21 cellular contexts compared by ENCODE assay signal in the genomic region with DNA sequence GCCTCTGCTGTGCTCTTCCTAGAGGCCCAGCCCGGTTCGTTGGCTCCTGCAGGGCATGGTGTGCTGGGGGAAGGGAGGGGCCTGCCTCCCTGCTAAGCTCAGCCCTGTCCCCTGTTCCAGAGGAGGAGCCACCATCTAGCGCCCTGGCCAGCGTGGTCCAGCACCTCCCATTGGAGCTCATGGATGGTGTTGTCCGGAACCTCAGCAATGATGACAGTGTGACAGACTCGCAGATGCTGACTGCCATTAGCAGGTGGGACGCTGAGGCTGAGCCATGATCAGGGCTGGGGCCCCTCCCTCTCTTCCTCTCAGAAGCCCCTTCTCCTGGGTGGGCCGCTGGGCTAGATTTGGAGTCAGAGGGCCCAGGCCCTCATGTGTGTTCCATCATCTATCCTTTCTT. TPM values are rescaled to one million over a fixed set of nuclear protein-coding genes. Genes with fewer than 3 reads are reported as not detected.
A peak's percentile ranks its signal among the peaks of the same experiment; 100 is the strongest.
DNase-seq lines count a peak whose midpoint lies in the region; ATAC-seq, FAIRE-seq and TF ChIP-seq lines count a peak whose summit lies in the region.
"Had no signal": no experiment of that assay in that cellular context is flagged by ENCODE, and none has a peak within 500 bp of the region (broad histone marks: within the 10 kb centered on the region; RNA-seq: fewer than 3 reads in every experiment).

No MANE protein-coding gene starts in this region.

- FAIRE-seq in A549 (lab: Jason Lieb, UNC) = no peak
- FAIRE-seq: GM18507, H54 had no signal

- peaks cover 53% of the 10 kb centered on the region for H3K4me1 Mint-ChIP-seq in CD4-positive, alpha-beta T cell (ENCODE audit: low read depth)
- peaks cover 5% of the 10 kb centered on the region for H3K4me1 Mint-ChIP-seq in WTC11
- H3K4me1 Mint-ChIP-seq in stimulated activated memory B cell treated with anti-CD40 and anti-IgM and Interleukin-4, amounts not matched to agents 10 μg/mL and 1 μg/mL and 100 μg/mL, for 72 hours = peaks cover 5% of the 10 kb centered on the region

- no peak overlapping the region for H3K23ac ChIP-seq in trophoblast cell (ENCODE audit: low read length)

- H3K79me1 ChIP-seq in trophoblast cell (ENCODE audit: low read length) = no peaks in the 10 kb centered on the region

- H3K4me1 ChIP-seq in A549 = peaks cover 5% of the 10 kb centered on the region; the same call in 1 of the 3 replicates
- H3K4me1 ChIP-seq in trophoblast cell (ENCODE audit: control insufficient read depth in 1 of 2, insufficient read depth in 2 of 2, low read length in 2 of 2) = peaks cover 7 to 12% of the 10 kb centered on the region in 2 experiments
- H3K4me1 ChIP-seq: BE2C had no signal

- H3K9me3 ChIP-seq in A549 (no peaks in the 10 kb centered on the region), trophoblast cell (ENCODE audit: insufficient read depth, low read depth, low read length) (peaks cover 2% of the 10 kb centered on the region)
- H3K9me3 ChIP-seq in CD4-positive, alpha-beta T cell (ENCODE audit: control insufficient read depth, low read length) = no peaks in the 10 kb centered on the region
- H3K9me3 ChIP-seq: BE2C had no signal

- H3K79me2 ChIP-seq in trophoblast cell (ENCODE audit: control insufficient read depth, insufficient read depth, low read length, poor library complexity) = no peaks in the 10 kb centered on the region

- H3K27ac ChIP-seq in A549 (no peak overlapping the region), trophoblast cell (ENCODE audit: low read depth, low read length) (no peak overlapping the region)
- no peak overlapping the region for H3K27ac ChIP-seq in CD4-positive, alpha-beta T cell (ENCODE audit: low read depth, low read length)
- H3K27ac ChIP-seq: PC-9 had no signal

- H2AK5ac ChIP-seq in trophoblast cell (ENCODE audit: low read length) = no peak overlapping the region

- H4K91ac ChIP-seq in trophoblast cell (ENCODE audit: low read depth, low read length) = no peak overlapping the region

- H3K27me3 ChIP-seq in CD4-positive, alpha-beta T cell (ENCODE audit: control insufficient read depth, insufficient read depth, low read length) = no peaks in the 10 kb centered on the region
- no peaks in the 10 kb centered on the region for H3K27me3 ChIP-seq in trophoblast cell (ENCODE audit: insufficient read depth, low read length)
- H3K27me3 ChIP-seq: BE2C had no signal

- H3K4me3 Mint-ChIP-seq in CD4-positive, alpha-beta T cell = no peak overlapping the region
- no peak overlapping the region for H3K4me3 Mint-ChIP-seq in WTC11
- no peak overlapping the region for H3K4me3 Mint-ChIP-seq in stimulated activated memory B cell treated with anti-CD40 and anti-IgM and Interleukin-4, amounts not matched to agents 10 μg/mL and 1 μg/mL and 100 μg/mL, for 72 hours

- no peak for TF ChIP-seq EP300 in A549 (IDR thresholded peaks at IDR 0.05)

- H4K8ac ChIP-seq in trophoblast cell (ENCODE audit: low read depth, low read length) = no peak overlapping the region

- H3K36me3 Mint-ChIP-seq in CD4-positive, alpha-beta T cell (ENCODE audit: low read depth) = peaks cover 34% of the 10 kb centered on the region
- H3K36me3 Mint-ChIP-seq in WTC11 = peaks cover 3% of the 10 kb centered on the region; the same call in 1 of the 2 replicates
- peaks cover 21% of the 10 kb centered on the region for H3K36me3 Mint-ChIP-seq in stimulated activated memory B cell treated with anti-CD40 and anti-IgM and Interleukin-4, amounts not matched to agents 10 μg/mL and 1 μg/mL and 100 μg/mL, for 72 hours

- TF ChIP-seq POLR2A in A549 (IDR thresholded peaks at IDR 0.05; ENCODE audit: low read length) = no peak

- no peak overlapping the region for H2AFZ ChIP-seq in trophoblast cell (ENCODE audit: insufficient read depth, low read length, poor library complexity)
- H2AFZ ChIP-seq: PC-9 had no signal

- DNase-seq in A549 (ENCODE audit: low read depth in 1 of 2, low spot score in 1 of 2) (peak in 1 of 2 experiments; percentile 12), WTC11 (ENCODE audit: low spot score) (no peak), trophoblast cell (no peak), activated gamma-delta T cell treated with Interleukin-2 at 50 U/mL for 16 hours (no peak), NCI-H748 treated with DMSO at 0.1 percent for 48 hours (lab: John Stamatoyannopoulos, UW) (no peak)
- DNase-seq in CD4-positive, alpha-beta T cell = no peak
- DNase-seq: ACHN, BE2C, DMS153, KBM-7, NCI-H1105 treated with DMSO at 0.1 percent for 48 hours, NCI-H146, NCI-H1930, NCI-H446 treated with DMSO at 0.1 percent for 48 hours, NCI-H526, PC-9, Right ventricle myocardium superior, RPMI8226 had no signal

- peak overlapping the region; percentile 67 for H3K27ac Mint-ChIP-seq in CD4-positive, alpha-beta T cell
- no peak overlapping the region for H3K27ac Mint-ChIP-seq in WTC11
- no peak overlapping the region for H3K27ac Mint-ChIP-seq in stimulated activated memory B cell treated with anti-CD40 and anti-IgM and Interleukin-4, amounts not matched to agents 10 μg/mL and 1 μg/mL and 100 μg/mL, for 72 hours

- peaks cover 60 to 62% of the 10 kb centered on the region in 2 experiments for H3K36me3 ChIP-seq in trophoblast cell (ENCODE audit: control insufficient read depth in 1 of 2, insufficient read depth in 2 of 2, low read length in 2 of 2)

- 96% methylated on average over 7 of the region's 8 CpGs for WGBS in A549 (ENCODE audit: missing lambda C conversion rate)
- no CpG with 5 or more reads among the region's 8 CpGs for WGBS in trophoblast cell (ENCODE audit: extremely low coverage, insufficient coverage, insufficient read length)

- no peaks in the 10 kb centered on the region for H3K9me3 Mint-ChIP-seq in CD4-positive, alpha-beta T cell
- H3K9me3 Mint-ChIP-seq in WTC11 = no peaks in the 10 kb centered on the region
- no peaks in the 10 kb centered on the region for H3K9me3 Mint-ChIP-seq in stimulated activated memory B cell treated with anti-CD40 and anti-IgM and Interleukin-4, amounts not matched to agents 10 μg/mL and 1 μg/mL and 100 μg/mL, for 72 hours

- H3K14ac ChIP-seq in trophoblast cell (ENCODE audit: low read length) = no peak overlapping the region

- no peak overlapping the region for H3K9ac ChIP-seq in trophoblast cell (ENCODE audit: low read length)

- POLR2A ChIA-PET in A549 (lab: Yijun Ruan, JAX) = no interaction called here
- POLR2A ChIA-PET in CD4-positive, alpha-beta T cell (lab: Charles Lee) = interaction anchor here (0.6 kb wide), 1 partner anchor 58 kb away, joined by 3 read pairs; the partner anchor contains the start of gene ALG8
- POLR2A ChIA-PET in WTC11 (lab: Charles Lee) = no interaction called here

- H3K4me2 ChIP-seq in A549 = no peak overlapping the region
- no peak overlapping the region for H3K4me2 ChIP-seq in trophoblast cell (ENCODE audit: low read length)
- H3K4me2 ChIP-seq: PC-9 had no signal

- TF ChIP-seq CTCF in A549 (IDR thresholded peaks at IDR 0.05) (no peak), WTC11 (IDR thresholded peaks at IDR 0.05) (no peak)
- TF ChIP-seq CTCF in CD4-positive, alpha-beta T cell (IDR thresholded peaks at IDR 0.05) = no peak

- H3K18ac ChIP-seq in trophoblast cell (ENCODE audit: low read length) = peak overlapping the region; percentile 1

- intact Hi-C loops in CD4-positive, alpha-beta T cell (cut with DNase I, micrococcal nuclease) = no loop called here

- H3K27me3 Mint-ChIP-seq in CD4-positive, alpha-beta T cell = no peaks in the 10 kb centered on the region
- no peaks in the 10 kb centered on the region for H3K27me3 Mint-ChIP-seq in WTC11 (ENCODE audit: low read depth)
- no peaks in the 10 kb centered on the region for H3K27me3 Mint-ChIP-seq in stimulated activated memory B cell treated with anti-CD40 and anti-IgM and Interleukin-4, amounts not matched to agents 10 μg/mL and 1 μg/mL and 100 μg/mL, for 72 hours

- TF ChIP-seq RAD21 in A549 (conservative IDR thresholded peaks at IDR 0.05 in 1 of 2, IDR thresholded peaks at IDR 0.05 in 1 of 2) = no peak

- peak; percentile 20 to 48; a peak in 3 of 6 replicates for ATAC-seq in A549
- ATAC-seq in CD4-positive, alpha-beta T cell (ENCODE audit: poor library complexity) = no peak
- ATAC-seq in WTC11 = peak; percentile 56
- no peak for ATAC-seq in stimulated activated memory B cell treated with anti-CD40 and anti-IgM and Interleukin-4, amounts not matched to agents 10 μg/mL and 1 μg/mL and 100 μg/mL, for 72 hours

- H3K4me3 ChIP-seq in A549 (no peak overlapping the region), trophoblast cell (ENCODE audit: low read depth, low read length) (no peak overlapping the region)
- H3K4me3 ChIP-seq: PC-9 had no signal

- no peak overlapping the region for H4K12ac ChIP-seq in trophoblast cell (ENCODE audit: low read depth, low read length)

- CTCF ChIA-PET in A549 (lab: Yijun Ruan, JAX) (no interaction called here), WTC11 (lab: Charles Lee) (no interaction called here)
- CTCF ChIA-PET in CD4-positive, alpha-beta T cell (lab: Charles Lee) = no interaction called here

- H2BK5ac ChIP-seq in trophoblast cell (ENCODE audit: low read depth, low read length, poor library complexity) = no peak overlapping the region

- H2BK12ac ChIP-seq in trophoblast cell (ENCODE audit: low read length) = no peak overlapping the region

- H3K4ac ChIP-seq in trophoblast cell (ENCODE audit: low read depth, low read length) = no peak overlapping the region

- no peak overlapping the region for H2BK120ac ChIP-seq in trophoblast cell (ENCODE audit: insufficient read depth, low read length, poor library complexity)

RNA-seq across cellular contexts. Expression of gene USP35, which starts 9.1 kb away (rescaled TPM):
- 3.8 and 4.4 TPM in 2 replicates for polyA plus RNA-seq in A549 (2011; rRNA removed)
- polyA plus RNA-seq in A549 (2012; cell fraction: cytosol; rRNA removed) = 4.4 and 5.6 TPM in 2 replicates
- polyA plus RNA-seq in A549 (2012; cell fraction: nucleus; rRNA removed) = 16.2 and 17.9 TPM in 2 replicates
- 5.5 to 6.4 TPM (median 5.8 TPM) in 3 replicates for polyA plus RNA-seq in A549 (2017; fragmentation: RNase III; extraction: RNeasy Plus Mini Kit Qiagen cat#74134 plus additional on column Dnase treatment)
- polyA minus RNA-seq in A549 (2011; rRNA and poly(A)+ RNA removed) = 5.1 and 6.7 TPM in 2 replicates
- total RNA-seq in CD4-positive, alpha-beta T cell = 10 to 100 TPM; 29.2 to 33.1 TPM
- total RNA-seq in WTC11 (2021) = 9.1 to 10.6 TPM (median 9.6 TPM) in 3 replicates
- polyA plus RNA-seq in trophoblast cell (2013) = 19.3 and 20.2 TPM in 2 replicates

RNA-seq across cellular contexts. Expression of gene KCTD21, which starts 9.4 kb away (rescaled TPM):
- polyA plus RNA-seq in A549 (2011; rRNA removed) (7.2 and 8.2 TPM in 2 replicates), A549 (2017; fragmentation: RNase III; extraction: RNeasy Plus Mini Kit Qiagen cat#74134 plus additional on column Dnase treatment) (5.9 to 6.4 TPM (median 5.9 TPM) in 3 replicates)
- polyA plus RNA-seq in A549 (2012; cell fraction: cytosol; rRNA removed) = 5.4 and 6.8 TPM in 2 replicates
- polyA plus RNA-seq in A549 (2012; cell fraction: nucleus; rRNA removed) = 5.7 and 7.6 TPM in 2 replicates
- 21.2 and 23.7 TPM in 2 replicates for polyA minus RNA-seq in A549 (2011; rRNA and poly(A)+ RNA removed)
- total RNA-seq in CD4-positive, alpha-beta T cell = 1 to 10 TPM; 3.5 to 6.5 TPM
- 2.8 to 4.0 TPM (median 3.1 TPM) in 3 replicates for total RNA-seq in WTC11 (2021)
- polyA plus RNA-seq in trophoblast cell (2013) = 14.9 and 15.5 TPM in 2 replicates

RNA-seq across cellular contexts. Expression of gene ALG8, which starts 58.4 kb away (rescaled TPM):
- polyA plus RNA-seq in A549 (2011; rRNA removed) (141 and 159 TPM in 2 replicates), A549 (2017; fragmentation: RNase III; extraction: RNeasy Plus Mini Kit Qiagen cat#74134 plus additional on column Dnase treatment) (59.0 to 60.8 TPM (median 60.2 TPM) in 3 replicates)
- polyA plus RNA-seq in A549 (2012; cell fraction: cytosol; rRNA removed) = 38.2 and 41.6 TPM in 2 replicates
- 34.9 and 57.0 TPM in 2 replicates for polyA plus RNA-seq in A549 (2012; cell fraction: nucleus; rRNA removed)
- 59.5 and 62.4 TPM in 2 replicates for polyA minus RNA-seq in A549 (2011; rRNA and poly(A)+ RNA removed)
- 10 to 100 TPM; 14.4 to 14.9 TPM for total RNA-seq in CD4-positive, alpha-beta T cell
- total RNA-seq in WTC11 (2021) = 63.8 to 72.2 TPM (median 67.2 TPM) in 3 replicates
- polyA plus RNA-seq in trophoblast cell (2013) = 76.1 and 82.0 TPM in 2 replicates

Comparison
In these comparisons a context has a peak if more than half of its experiments do, and no peak if none do; other contexts are left out.
1. ATAC-seq: peak in A549 (2 of 2) and WTC11 (single experiment); none in CD4-positive, alpha-beta T cell (single experiment) and stimulated activated memory B cell treated with anti-CD40 and anti-IgM and Interleukin-4, amounts not matched to agents 10 μg/mL and 1 μg/mL and 100 μg/mL, for 72 hours (single experiment).